ENCODE assay signal across 8 cellular contexts in the genomic region with DNA sequence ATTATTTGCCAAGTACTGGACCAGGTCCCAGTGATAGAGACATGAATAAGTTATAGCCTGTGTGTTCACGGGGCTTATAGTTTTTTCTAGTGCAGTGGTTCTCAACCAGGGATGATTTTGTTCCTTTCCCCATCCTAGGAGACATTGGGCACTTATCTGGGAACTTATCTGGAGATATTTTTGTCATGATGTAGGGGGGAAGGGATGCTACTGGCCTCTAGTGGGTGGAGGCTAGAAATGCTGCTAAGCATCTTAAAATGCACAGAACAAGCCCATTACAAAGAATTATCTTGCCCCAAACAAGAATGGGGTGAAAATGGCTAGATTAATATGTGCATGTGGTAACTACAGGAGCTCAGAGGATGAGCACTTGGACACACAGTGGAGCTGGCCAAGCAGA.
DNase-seq lines count a peak whose midpoint lies in the region; ATAC-seq, FAIRE-seq and TF ChIP-seq lines count a peak whose summit lies in the region.

No MANE protein-coding gene starts in this region.

- 83% methylated on average over 1 of the region's 1 CpG for WGBS in smooth muscle cell (ENCODE audit: low lambda C conversion rate)

- no peaks in the 10 kb centered on the region for H3K4me1 ChIP-seq in smooth muscle cell (ENCODE audit: low read depth)

- H3K27me3 ChIP-seq in bronchial epithelial cell (ENCODE audit: control insufficient read depth, insufficient read depth, low read length) (no peaks in the 10 kb centered on the region), smooth muscle cell (ENCODE audit: low read depth) (no peaks in the 10 kb centered on the region)

- H3K4me3 ChIP-seq in bronchial epithelial cell (ENCODE audit: low read depth, low read length) (no peak overlapping the region), smooth muscle cell (no peak overlapping the region)

- H3K4me2 ChIP-seq in smooth muscle cell, result no peak overlapping the region

- TF ChIP-seq CTCF in bronchial epithelial cell (IDR thresholded peaks at IDR 0.05; ENCODE audit: insufficient read depth, low read length, severe bottlenecking) (peak; percentile 58), smooth muscle cell (IDR thresholded peaks at IDR 0.05; ENCODE audit: borderline replicate concordance, insufficient read depth, poor library complexity, severe bottlenecking) (peak; percentile 36)

- H3F3A ChIP-seq in smooth muscle cell (ENCODE audit: low read depth), result no peaks in the 10 kb centered on the region

- H3K27ac ChIP-seq in smooth muscle cell (ENCODE audit: low read depth), result no peak overlapping the region

- ATAC-seq in HG03378 (IDR thresholded peaks at IDR 0.05; ENCODE audit: unreplicated experiment), result peak; percentile 63

- no peaks in the 10 kb centered on the region for H4K20me1 ChIP-seq in smooth muscle cell (ENCODE audit: low read depth)

- H3K36me3 ChIP-seq in bronchial epithelial cell (ENCODE audit: control insufficient read depth, insufficient read depth, low read length) (no peaks in the 10 kb centered on the region), smooth muscle cell (ENCODE audit: low read depth) (no peaks in the 10 kb centered on the region)

- no peak for FAIRE-seq in bronchial epithelial cell (lab: Jason Lieb, UNC)

- no peak overlapping the region for H3K9ac ChIP-seq in smooth muscle cell (ENCODE audit: low read depth)

- no peaks in the 10 kb centered on the region for H3K9me3 ChIP-seq in smooth muscle cell (replicated peaks; ENCODE audit: low read depth)

- no peak overlapping the region for H2AFZ ChIP-seq in smooth muscle cell (ENCODE audit: low read depth)

- DNase-seq in NCI-H748 (lab: John Stamatoyannopoulos, UW; ENCODE audit: unreplicated experiment) (peak; percentile 15), NCI-H748 treated with DMSO at 0.1 percent for 48 hours (lab: John Stamatoyannopoulos, UW) (no peak), bronchial epithelial cell (ENCODE audit: low read depth) (peak; percentile 42), smooth muscle cell (lab: John Stamatoyannopoulos, UW; ENCODE audit: unreplicated experiment) (no peak), dedifferentiated amniotic fluid mesenchymal stem cell (ENCODE audit: extremely low spot score) (no peak), middle frontal gyrus (ENCODE audit: extremely low spot score, low spot score) (no peak)
- DNase-seq in activated naive CD4-positive, alpha-beta T cell treated with anti-CD3 and anti-CD28 coated beads, Interleukin-2, amount 50 U/mL, for 16 hours, result no peak

- no peaks in the 10 kb centered on the region for H3K79me2 ChIP-seq in smooth muscle cell (ENCODE audit: low read depth)

Comparison
In these comparisons a context has a peak if more than half of its experiments do, and no peak if none do; other contexts are left out.
1. DNase-seq: peak in NCI-H748 (single experiment) and bronchial epithelial cell (single experiment); none in NCI-H748 treated with DMSO at 0.1 percent for 48 hours (single experiment), smooth muscle cell (single experiment), dedifferentiated amniotic fluid mesenchymal stem cell (single experiment), middle frontal gyrus (single experiment) and activated naive CD4-positive, alpha-beta T cell treated with anti-CD3 and anti-CD28 coated beads, Interleukin-2, amount 50 U/mL, for 16 hours (single experiment).